In the genomic region with DNA sequence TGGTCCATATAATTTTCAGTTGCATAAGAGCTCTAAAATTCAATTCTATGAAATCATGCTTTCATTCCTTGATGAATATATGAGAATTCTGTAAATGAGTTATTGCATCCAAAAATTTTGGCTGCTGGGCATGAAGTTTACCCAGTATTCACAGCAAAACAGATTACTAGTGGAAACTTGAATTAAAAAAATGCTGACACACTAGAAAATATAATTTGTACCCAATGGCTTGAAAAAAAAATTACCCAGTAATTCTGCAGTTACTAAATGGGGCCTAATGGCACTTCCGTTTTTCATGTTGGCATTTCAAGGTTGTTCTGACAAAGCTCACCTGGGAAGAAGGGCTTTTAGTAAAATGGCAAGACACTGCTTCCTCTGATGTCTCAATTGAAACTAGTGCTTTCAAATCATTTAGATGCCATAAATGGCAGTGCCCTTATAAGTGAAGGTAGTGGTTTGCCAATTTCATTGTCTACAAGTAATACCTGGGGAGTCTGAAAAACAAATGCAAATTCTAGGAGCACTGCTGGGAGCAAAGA, we compare ENCODE assay signal across 19 cellular contexts.
"Had no signal": no experiment of that assay in that cellular context is flagged by ENCODE, and none has a peak within 500 bp of the region (broad histone marks: within the 10 kb centered on the region; RNA-seq: fewer than 3 reads in every experiment).

No MANE protein-coding gene starts in this region.

- H3K4me1 ChIP-seq: suprapubic skin, thyroid gland had no signal

- H3K27me3 ChIP-seq: sigmoid colon, suprapubic skin, thyroid gland had no signal

- H3K9me3 ChIP-seq: sigmoid colon, suprapubic skin, thyroid gland had no signal

- H3K4me3 ChIP-seq: dorsolateral prefrontal cortex, sigmoid colon, skin epidermis, suprapubic skin, thyroid gland had no signal

- FAIRE-seq: islet of Langerhans had no signal

- DNase-seq: cortex of kidney; dorsolateral prefrontal cortex; effector CD8-positive, alpha-beta T cell; foreskin melanocyte; head of caudate nucleus; hippocampal formation; mammary epithelial cell; naive thymus-derived CD4-positive, alpha-beta T cell; posterior cingulate gyrus; sigmoid colon; stimulated activated CD4-positive, alpha-beta T cell treated with anti-CD3 and anti-CD28 coated beads, Interleukin-4, amount 100 ng/mL, for 1 hour; stimulated activated CD8-positive, alpha-beta memory T cell treated with anti-CD3 and anti-CD28 coated beads, Interleukin-4, amount 100 ng/mL, for 48 hours; stimulated activated naive CD8-positive, alpha-beta T cell treated with anti-CD3 and anti-CD28 coated beads, Interleukin-15, Interleukin-2, amounts not matched to agents 100 U/mL and 50 U/mL, for 24 hours; thyroid gland had no signal

- ATAC-seq: left lobe of liver; naive thymus-derived CD4-positive, alpha-beta T cell; stimulated activated effector memory CD8-positive, alpha-beta T cell treated with anti-CD3 and anti-CD28 coated beads, Interleukin-12 subunit alpha, Interleukin-12 subunit beta, amount 100 ng/mL, for 72 hours; stimulated activated naive CD8-positive, alpha-beta T cell treated with anti-CD3 and anti-CD28 coated beads, Interleukin-15, Interleukin-2, amounts not matched to agents 100 U/mL and 50 U/mL, for 24 hours had no signal

- H3K27ac ChIP-seq: dorsolateral prefrontal cortex, sigmoid colon, skin epidermis, suprapubic skin, thyroid gland had no signal

- H3K36me3 ChIP-seq: sigmoid colon, suprapubic skin, thyroid gland had no signal
